1 cellular context compared by ENCODE assay signal in the genomic region with DNA sequence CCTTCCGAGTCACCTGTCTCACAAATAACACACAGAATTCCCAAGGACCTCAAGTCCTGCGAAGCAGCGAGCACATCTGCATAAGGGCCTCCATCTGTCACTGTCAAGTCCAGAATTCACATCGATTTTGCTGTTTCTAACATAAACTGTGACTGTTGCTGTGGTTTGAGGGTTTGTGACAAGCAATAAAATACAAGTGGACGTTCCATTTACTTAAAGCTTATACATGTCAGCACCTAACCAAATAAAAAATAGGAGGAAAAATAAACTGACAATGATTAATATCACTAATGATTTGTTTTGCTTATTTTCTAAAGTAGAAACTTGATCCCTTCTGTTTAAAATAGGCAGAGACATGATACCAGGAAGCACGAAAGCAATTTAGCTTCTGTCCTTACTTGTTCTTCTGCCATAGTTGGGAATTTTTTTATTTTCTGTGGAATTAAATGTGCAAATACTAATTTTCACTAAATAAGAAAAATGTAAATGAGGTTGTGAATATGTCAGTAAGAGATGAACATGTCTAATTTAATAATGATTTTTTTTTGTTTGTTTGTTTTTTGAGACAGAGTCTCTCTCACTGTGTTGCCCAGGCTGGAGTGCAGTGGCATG.
TF ChIP-seq lines count a peak whose summit lies in the region.

No MANE protein-coding gene starts in this region.

TF ChIP-seq in HEK293, 187 proteins besides CTCF, POLR2A, EP300 and RAD21 (continued from another document and continues in another):
- TF ChIP-seq ZNF449 (tag by site-specific recombination; IDR thresholded peaks at IDR 0.05) (peak; percentile 68), ZNF843 (tag by site-specific recombination; IDR thresholded peaks at IDR 0.05) (peak; percentile 100), ZNF398 (tag by site-specific recombination; IDR thresholded peaks at IDR 0.05) (peak; percentile 72), REPIN1 (tag by site-specific recombination; IDR thresholded peaks at IDR 0.05; ENCODE audit: low read depth) (no peak), ZNF404 (tag by site-specific recombination; IDR thresholded peaks at IDR 0.05) (0 out of 2 replicates have a peak, but pooled peaks have one; percentile 35), ZNF423 (tag by site-specific recombination; IDR thresholded peaks at IDR 0.05) (no peak), PRDM4 (tag by site-specific recombination; IDR thresholded peaks at IDR 0.05) (peak; percentile 96), ZNF629 (tag by site-specific recombination; IDR thresholded peaks at IDR 0.05) (peak; percentile 86), ZSCAN23 (tag by site-specific recombination; IDR thresholded peaks at IDR 0.05) (peak; percentile 88), ZNF596 (tag by site-specific recombination; IDR thresholded peaks at IDR 0.05) (0 out of 2 replicates have a peak, but pooled peaks have one; percentile 48), WT1 (tag by site-specific recombination; IDR thresholded peaks at IDR 0.05) (peak; percentile 98), ZIC2 (tag by site-specific recombination; IDR thresholded peaks at IDR 0.05) (peak; percentile 52; the same call in 1 of the 2 replicates), ZNF248 (tag by site-specific recombination; IDR thresholded peaks at IDR 0.05) (no peak), ZNF670 (tag by site-specific recombination; IDR thresholded peaks at IDR 0.05; ENCODE audit: low read depth) (no peak), ZNF501 (tag by site-specific recombination; IDR thresholded peaks at IDR 0.05) (peak; percentile 62; the same call in 1 of the 2 replicates), ZNF677 (tag by site-specific recombination; IDR thresholded peaks at IDR 0.05) (no peak), ZBTB1 (tag by site-specific recombination; IDR thresholded peaks at IDR 0.05) (no peak), ZNF121 (tag by site-specific recombination; IDR thresholded peaks at IDR 0.05) (no peak), ZNF645 (tag by site-specific recombination; IDR thresholded peaks at IDR 0.05) (no peak), PRDM10 (tag by site-specific recombination; IDR thresholded peaks at IDR 0.05) (no peak; the same call in 1 of the 2 replicates), ZNF530 (tag by site-specific recombination; IDR thresholded peaks at IDR 0.05; ENCODE audit: low read depth) (no peak), ZNF324 (tag by site-specific recombination; IDR thresholded peaks at IDR 0.05) (peak; percentile 67), OSR2 (tag by site-specific recombination; IDR thresholded peaks at IDR 0.05) (peak; percentile 98), ZNF664 (tag by site-specific recombination; IDR thresholded peaks at IDR 0.05) (peak; percentile 95), ZEB2 (tag by site-specific recombination; IDR thresholded peaks at IDR 0.05) (peak; percentile 86; the same call in 1 of the 2 replicates), ZNF776 (tag by site-specific recombination; IDR thresholded peaks at IDR 0.05; ENCODE audit: borderline replicate concordance) (peak; percentile 88; the same call in 1 of the 2 replicates), ZNF837 (tag by site-specific recombination; IDR thresholded peaks at IDR 0.05) (no peak), ZNF148 (tag by site-specific recombination; IDR thresholded peaks at IDR 0.05; ENCODE audit: borderline replicate concordance) (peak; percentile 94), ZNF223 (tag by site-specific recombination; IDR thresholded peaks at IDR 0.05) (no peak), ZNF239 (tag by site-specific recombination; IDR thresholded peaks at IDR 0.05) (peak; percentile 77), SCRT1 (tag by site-specific recombination; IDR thresholded peaks at IDR 0.05; ENCODE audit: borderline replicate concordance) (peak; percentile 59; the same call in 1 of the 2 replicates), ZNF394 (tag by site-specific recombination; IDR thresholded peaks at IDR 0.05; ENCODE audit: borderline replicate concordance) (peak; percentile 84), ZNF155 (tag by site-specific recombination; IDR thresholded peaks at IDR 0.05) (no peak), KLF16 (tag by site-specific recombination; IDR thresholded peaks at IDR 0.05) (no peak), ZNF221 (tag by site-specific recombination; IDR thresholded peaks at IDR 0.05; ENCODE audit: borderline replicate concordance) (no peak), ZNF341 (tag by site-specific recombination; IDR thresholded peaks at IDR 0.05; ENCODE audit: low read depth) (no peak)
- TF ChIP-seq, protein P1, sequence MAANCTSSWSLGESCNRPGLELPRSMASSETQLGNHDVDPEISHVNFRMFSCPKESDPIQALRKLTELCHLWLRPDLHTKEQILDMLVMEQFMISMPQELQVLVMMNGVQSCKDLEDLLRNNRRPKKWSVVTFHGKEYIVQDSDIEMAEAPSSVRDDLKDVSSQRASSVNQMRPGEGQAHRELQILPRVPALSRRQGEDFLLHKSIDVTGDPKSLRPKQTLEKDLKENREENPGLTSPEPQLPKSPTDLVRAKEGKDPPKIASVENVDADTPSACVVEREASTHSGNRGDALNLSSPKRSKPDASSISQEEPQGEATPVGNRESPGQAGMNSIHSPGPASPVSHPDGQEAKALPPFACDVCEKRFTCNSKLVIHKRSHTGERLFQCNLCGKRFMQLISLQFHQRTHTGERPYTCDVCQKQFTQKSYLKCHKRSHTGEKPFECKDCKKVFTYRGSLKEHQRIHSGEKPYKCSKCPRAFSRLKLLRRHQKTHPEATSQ (tag by site-specific recombination; IDR thresholded peaks at IDR 0.05): no peak
- TF ChIP-seq, protein P2, sequence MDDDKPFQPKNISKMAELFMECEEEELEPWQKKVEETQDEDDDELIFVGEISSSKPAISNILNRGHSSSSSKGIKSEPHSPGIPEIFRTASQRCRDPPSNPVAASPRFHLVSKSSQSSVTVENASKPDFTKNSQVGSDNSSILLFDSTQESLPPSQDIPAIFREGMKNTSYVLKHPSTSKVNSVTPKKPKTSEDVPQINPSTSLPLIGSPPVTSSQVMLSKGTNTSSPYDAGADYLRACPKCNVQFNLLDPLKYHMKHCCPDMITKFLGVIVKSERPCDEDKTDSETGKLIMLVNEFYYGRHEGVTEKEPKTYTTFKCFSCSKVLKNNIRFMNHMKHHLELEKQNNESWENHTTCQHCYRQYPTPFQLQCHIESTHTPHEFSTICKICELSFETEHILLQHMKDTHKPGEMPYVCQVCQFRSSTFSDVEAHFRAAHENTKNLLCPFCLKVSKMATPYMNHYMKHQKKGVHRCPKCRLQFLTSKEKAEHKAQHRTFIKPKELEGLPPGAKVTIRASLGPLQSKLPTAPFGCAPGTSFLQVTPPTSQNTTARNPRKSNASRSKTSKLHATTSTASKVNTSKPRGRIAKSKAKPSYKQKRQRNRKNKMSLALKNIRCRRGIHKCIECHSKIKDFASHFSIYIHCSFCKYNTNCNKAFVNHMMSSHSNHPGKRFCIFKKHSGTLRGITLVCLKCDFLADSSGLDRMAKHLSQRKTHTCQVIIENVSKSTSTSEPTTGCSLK (tag by site-specific recombination; IDR thresholded peaks at IDR 0.05): no peak
- TF ChIP-seq, protein P3, sequence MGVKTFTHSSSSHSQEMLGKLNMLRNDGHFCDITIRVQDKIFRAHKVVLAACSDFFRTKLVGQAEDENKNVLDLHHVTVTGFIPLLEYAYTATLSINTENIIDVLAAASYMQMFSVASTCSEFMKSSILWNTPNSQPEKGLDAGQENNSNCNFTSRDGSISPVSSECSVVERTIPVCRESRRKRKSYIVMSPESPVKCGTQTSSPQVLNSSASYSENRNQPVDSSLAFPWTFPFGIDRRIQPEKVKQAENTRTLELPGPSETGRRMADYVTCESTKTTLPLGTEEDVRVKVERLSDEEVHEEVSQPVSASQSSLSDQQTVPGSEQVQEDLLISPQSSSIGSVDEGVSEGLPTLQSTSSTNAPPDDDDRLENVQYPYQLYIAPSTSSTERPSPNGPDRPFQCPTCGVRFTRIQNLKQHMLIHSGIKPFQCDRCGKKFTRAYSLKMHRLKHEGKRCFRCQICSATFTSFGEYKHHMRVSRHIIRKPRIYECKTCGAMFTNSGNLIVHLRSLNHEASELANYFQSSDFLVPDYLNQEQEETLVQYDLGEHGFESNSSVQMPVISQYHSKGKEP (tag by site-specific recombination; IDR thresholded peaks at IDR 0.05): peak; percentile 82; the same call in 1 of the 2 replicates
